Comparison of ENCODE assay signal across 8 cellular contexts in the genomic region with DNA sequence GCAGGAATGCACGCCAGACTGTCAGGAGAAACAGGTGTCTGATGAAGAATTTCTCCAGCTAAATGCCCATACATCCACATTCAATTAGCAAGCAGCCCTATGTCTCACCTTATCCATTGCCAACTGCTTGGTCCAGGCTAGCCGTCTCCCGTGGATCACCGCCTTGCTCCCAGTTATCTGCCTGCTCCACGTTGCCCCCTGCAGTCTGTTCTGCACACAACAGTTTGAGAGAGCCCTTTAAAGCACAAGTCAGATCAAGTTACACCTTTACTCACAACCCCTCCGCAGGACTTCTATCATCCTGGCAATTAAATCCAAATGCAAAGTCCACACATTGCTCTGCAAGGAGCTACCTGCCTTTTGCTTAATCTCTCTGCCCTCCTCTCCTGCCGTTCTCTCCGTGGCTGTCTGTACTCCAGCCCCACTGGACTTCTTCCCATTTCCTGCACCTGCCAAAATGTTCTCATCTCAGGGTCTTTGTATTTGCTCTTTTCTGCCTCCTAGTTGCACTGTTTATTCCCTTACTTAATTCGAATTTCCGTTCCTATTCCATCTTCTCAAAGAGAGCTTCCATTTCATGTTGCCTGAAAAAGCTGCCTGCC.
DNase-seq lines count a peak whose midpoint lies in the region; ATAC-seq and TF ChIP-seq lines count a peak whose summit lies in the region.

No MANE protein-coding gene starts in this region.

- H3K9me2 ChIP-seq in neural cell (ENCODE audit: insufficient read depth, low read length): no peaks in the 10 kb centered on the region

- no peak for TF ChIP-seq EP300 in neural cell (conservative IDR thresholded peaks at IDR 0.05; ENCODE audit: poor library complexity, severe bottlenecking)

- H3K4me3 ChIP-seq in colonic mucosa (no peak overlapping the region), neural cell (ENCODE audit: low read length) (no peak overlapping the region)

- H3K9ac ChIP-seq in colonic mucosa (ENCODE audit: low read depth in 2 of 2, low read length in 2 of 2) (no peak overlapping the region), neural cell (ENCODE audit: low read length) (no peak overlapping the region)

- no peaks in the 10 kb centered on the region for H3K79me2 ChIP-seq in neural cell (replicated peaks; ENCODE audit: insufficient read depth, low read length)

- TF ChIP-seq RAD21 in neural cell (conservative IDR thresholded peaks at IDR 0.05): peak; percentile 39

- H3K27me3 ChIP-seq in colonic mucosa (no peaks in the 10 kb centered on the region), neural cell (ENCODE audit: insufficient read depth, low read depth, low read length) (no peaks in the 10 kb centered on the region)

- H3K4me2 ChIP-seq in neural cell (ENCODE audit: low read length): no peak overlapping the region

- peak; percentile 39 to 49 for DNase-seq in activated T-cell treated with anti-CD3 and anti-CD28 coated beads, Interleukin-2, amount 50 U/mL, for 48 hours
- DNase-seq in activated T-cell treated with anti-CD3 and anti-CD28 coated beads for 4 hours: no peak
- DNase-seq in NCI-H748 (lab: John Stamatoyannopoulos, UW; ENCODE audit: unreplicated experiment): peak; percentile 26
- peak; percentile 73 for DNase-seq in colonic mucosa

- no peaks in the 10 kb centered on the region for H4K20me1 ChIP-seq in neural cell (ENCODE audit: insufficient read depth)

- ATAC-seq in GM18867 (IDR thresholded peaks at IDR 0.05; ENCODE audit: unreplicated experiment) (no peak), HG03442 (IDR thresholded peaks at IDR 0.05; ENCODE audit: unreplicated experiment) (no peak), HG03025 (IDR thresholded peaks at IDR 0.05; ENCODE audit: low FRiP score, unreplicated experiment) (no peak)

- intact Hi-C loops in colonic mucosa (cut with DNase I): loop anchor here (5.0 to 10.0 kb wide), 3 partner anchors 178 to 801 kb away; no protein-coding TSS in a partner anchor

- H3K36me3 ChIP-seq in colonic mucosa (no peaks in the 10 kb centered on the region), neural cell (ENCODE audit: insufficient read depth, low read length) (no peaks in the 10 kb centered on the region)

- H3F3A ChIP-seq in neural cell (ENCODE audit: insufficient read depth, low read length, poor library complexity, severe bottlenecking): no peaks in the 10 kb centered on the region

- H3K27ac ChIP-seq in colonic mucosa (no peak overlapping the region), neural cell (ENCODE audit: low read length) (no peak overlapping the region)

- no peaks in the 10 kb centered on the region for H3K4me1 ChIP-seq in colonic mucosa

- H2AFZ ChIP-seq in neural cell (ENCODE audit: low read depth, low read length): no peak overlapping the region

- H3K9me3 ChIP-seq in colonic mucosa: no peaks in the 10 kb centered on the region
- H3K9me3 ChIP-seq in neural cell (ENCODE audit: low read length): no peaks in the 10 kb centered on the region

- peak; percentile 47 for TF ChIP-seq CTCF in colonic mucosa (IDR thresholded peaks at IDR 0.05)
- TF ChIP-seq CTCF in neural cell (IDR thresholded peaks at IDR 0.05; ENCODE audit: poor library complexity, severe bottlenecking): peak; percentile 56

TF ChIP-seq in neural cell, 6 proteins besides CTCF, POLR2A, EP300 and RAD21:
- TF ChIP-seq POLR2AphosphoS5 (IDR thresholded peaks at IDR 0.05): no peak
- no peak for TF ChIP-seq EZH2 (IDR thresholded peaks at IDR 0.05; ENCODE audit: borderline replicate concordance, insufficient read depth, low read length, poor library complexity, severe bottlenecking)
- peak; percentile 48 for TF ChIP-seq SMC3 (conservative IDR thresholded peaks at IDR 0.05; ENCODE audit: poor library complexity)
- TF ChIP-seq TAF1 (IDR thresholded peaks at IDR 0.05; ENCODE audit: low read depth): no peak
